29 cellular contexts compared by ENCODE assay signal in genomic region chr16:81618187-81618586, GRCh38.
DNase-seq lines count a peak whose midpoint lies in the region; ATAC-seq and TF ChIP-seq lines count a peak whose summit lies in the region.
"Had no signal": no experiment of that assay in that cellular context is flagged by ENCODE, and none has a peak within 500 bp of the region (broad histone marks: within the 10 kb centered on the region; RNA-seq: fewer than 3 reads in every experiment).

No MANE protein-coding gene starts in this region.

- H3K4me3 Mint-ChIP-seq in CD8-positive, alpha-beta memory T cell = peak overlapping the region in 1 of 7 donors; percentile 68
- H3K4me3 Mint-ChIP-seq in brain (peak overlapping the region in 1 of 5 experiments; percentile 23), T-cell (no peak overlapping the region)
- H3K4me3 Mint-ChIP-seq: activated CD8-positive, alpha-beta T cell treated with anti-CD3 and anti-CD28 coated beads for 36 hours; activated T-helper 1 cell treated with anti-CD3 and anti-CD28 coated beads, Interleukin-12 subunit alpha, Interleukin-12 subunit beta, Interleukin-2, Interleukin-4 antibody, amounts not matched to agents 30 ng/mL and 10 ng/mL and 1 ng/mL, durations not matched to agents 14 hours and 24 hours and 36 hours; H9; T-helper 1 cell treated with Interleukin-12 subunit alpha and Interleukin-12 subunit beta and Interleukin-4 antibody, amounts not matched to agents 30 μg/mL and 1 μg/mL, for 36 hours had no signal

- CTCF ChIA-PET in CD8-positive, alpha-beta memory T cell (lab: Charles Lee) = interaction anchor here (1.5 to 1.7 kb wide), 2 partner anchors 119 to 215 kb away, joined by 4 to 5 read pairs; no protein-coding TSS in a partner anchor
- CTCF ChIA-PET in T-cell (lab: Charles Lee) = no interaction called here

- H3K36me3 ChIP-seq in CD8-positive, alpha-beta memory T cell (ENCODE audit: insufficient read depth, low read length) = peaks cover 7% of the 10 kb centered on the region
- H3K36me3 ChIP-seq in stomach (peaks cover 5 to 42% (median 29%) of the 10 kb centered on the region in 4 donors), WERI-Rb-1 (no peaks in the 10 kb centered on the region)
- H3K36me3 ChIP-seq: ovary had no signal

- DNase-seq in CD8-positive, alpha-beta memory T cell = no peak
- DNase-seq in left lobe of liver (ENCODE audit: low spot score) (no peak), stomach (no peak), T-cell (no peak), WERI-Rb-1 (no peak), midbrain (lab: John Stamatoyannopoulos, UW) (no peak)
- DNase-seq: activated CD8-positive, alpha-beta memory T cell treated with anti-CD3 and anti-CD28 coated beads, Interleukin-2, amount 50 U/mL, for 48 hours; activated CD8-positive, alpha-beta T cell treated with anti-CD3 and anti-CD28 coated beads for 36 hours; activated naive CD4-positive, alpha-beta T cell treated with Interleukin-2 at 50 U/mL for 16 hours; adrenal gland; brain microvascular endothelial cell; Calu3; DMS79; H9; KG1; naive thymus-derived CD4-positive, alpha-beta T cell; NCI-H187 treated with DMSO at 0.1 percent for 48 hours; NCI-H524; PC-9; SK-N-SH; small intestine; stimulated activated naive CD8-positive, alpha-beta T cell treated with anti-CD3 and anti-CD28 coated beads, Interleukin-15, Interleukin-2, amounts not matched to agents 100 U/mL and 50 U/mL, for 24 hours had no signal

- TF ChIP-seq CTCF in brain (conservative IDR thresholded peaks at IDR 0.05) = no peak
- no peak for TF ChIP-seq CTCF in stomach (IDR thresholded peaks at IDR 0.05)
- no peak for TF ChIP-seq CTCF in WERI-Rb-1 (IDR thresholded peaks at IDR 0.05; ENCODE audit: low read depth, low read length)

- no peaks in the 10 kb centered on the region for H3K9me3 ChIP-seq in CD8-positive, alpha-beta memory T cell (ENCODE audit: low read length)
- H3K9me3 ChIP-seq in stomach = no peaks in the 10 kb centered on the region
- H3K9me3 ChIP-seq in WERI-Rb-1 (ENCODE audit: severe bottlenecking) = no peaks in the 10 kb centered on the region
- H3K9me3 ChIP-seq: adrenal gland, ovary, SK-N-SH had no signal

- no peaks in the 10 kb centered on the region for H3K27me3 Mint-ChIP-seq in CD8-positive, alpha-beta memory T cell
- H3K27me3 Mint-ChIP-seq in brain (no peaks in the 10 kb centered on the region), T-cell (no peaks in the 10 kb centered on the region)
- H3K27me3 Mint-ChIP-seq: activated CD8-positive, alpha-beta T cell treated with anti-CD3 and anti-CD28 coated beads for 36 hours; naive thymus-derived CD4-positive, alpha-beta T cell had no signal

- peaks cover 0 to 38% (median 1%) of the 10 kb centered on the region in 3 donors for H3K36me3 Mint-ChIP-seq in CD8-positive, alpha-beta memory T cell
- peaks cover 53% of the 10 kb centered on the region for H3K36me3 Mint-ChIP-seq in brain
- H3K36me3 Mint-ChIP-seq in T-cell = peaks cover 18% of the 10 kb centered on the region

- no peaks in the 10 kb centered on the region for H3K9me3 Mint-ChIP-seq in CD8-positive, alpha-beta memory T cell
- H3K9me3 Mint-ChIP-seq in brain (peaks cover 0 to 12% (median 5%) of the 10 kb centered on the region in 5 experiments), T-cell (no peaks in the 10 kb centered on the region)
- H3K9me3 Mint-ChIP-seq: activated CD8-positive, alpha-beta T cell treated with anti-CD3 and anti-CD28 coated beads for 36 hours; activated T-helper 1 cell treated with anti-CD3 and anti-CD28 coated beads, Interleukin-12 subunit alpha, Interleukin-12 subunit beta, Interleukin-2, Interleukin-4 antibody, amounts not matched to agents 30 ng/mL and 10 ng/mL and 1 ng/mL, durations not matched to agents 14 hours and 24 hours and 36 hours; H9; naive thymus-derived CD4-positive, alpha-beta T cell; T-helper 1 cell treated with Interleukin-12 subunit alpha and Interleukin-12 subunit beta and Interleukin-4 antibody, amounts not matched to agents 30 μg/mL and 1 μg/mL, for 36 hours had no signal

- WGBS in stomach, 5 donors = 57 to 78% (median 73%) methylated on average over 6 of the region's 6 CpGs

- no peak overlapping the region for H3K4me3 ChIP-seq in CD8-positive, alpha-beta memory T cell (ENCODE audit: low read length)
- no peak overlapping the region for H3K4me3 ChIP-seq in stomach
- H3K4me3 ChIP-seq in WERI-Rb-1 (ENCODE audit: low read depth, low read length) = no peak overlapping the region
- H3K4me3 ChIP-seq: adrenal gland, ovary, PC-9 had no signal

- peak overlapping the region in 5 of 8 donors; percentile 7 to 87 (median 68) for H3K27ac Mint-ChIP-seq in CD8-positive, alpha-beta memory T cell
- H3K27ac Mint-ChIP-seq in brain = peak overlapping the region; percentile 66 to 95 (median 89)
- H3K27ac Mint-ChIP-seq in T-cell = peak overlapping the region in 1 of 2 donors; percentile 62
- H3K27ac Mint-ChIP-seq: activated CD8-positive, alpha-beta T cell treated with anti-CD3 and anti-CD28 coated beads for 36 hours had no signal

- peaks cover 13 to 18% (median 17%) of the 10 kb centered on the region in 3 donors for H3K4me1 Mint-ChIP-seq in CD8-positive, alpha-beta memory T cell
- H3K4me1 Mint-ChIP-seq in brain (peaks cover 31% of the 10 kb centered on the region), T-cell (peaks cover 3 to 9% (median 3%) of the 10 kb centered on the region in 3 donors)

- intact Hi-C loops in stomach (cut with DNase I; ENCODE audit: low total_unique reads) = loop anchor here (10.0 kb wide), 1 partner anchor 107 kb away; no protein-coding TSS in a partner anchor

- H3K27me3 ChIP-seq in CD8-positive, alpha-beta memory T cell (ENCODE audit: insufficient read depth, low read length, poor library complexity, severe bottlenecking) = no peaks in the 10 kb centered on the region
- no peaks in the 10 kb centered on the region for H3K27me3 ChIP-seq in stomach
- no peaks in the 10 kb centered on the region for H3K27me3 ChIP-seq in WERI-Rb-1 (ENCODE audit: insufficient read depth, low read depth, severe bottlenecking)
- H3K27me3 ChIP-seq: adrenal gland, brain microvascular endothelial cell, ovary had no signal

- ATAC-seq in left lobe of liver (peak; percentile 4), T-cell (replicated peaks in 1 of 4) (no peak)
- ATAC-seq: activated CD4-positive, CD25-positive, alpha-beta regulatory T cell treated with anti-CD3 and anti-CD28 coated beads, Interleukin-2, amount 50 U/mL, for 24 hours; activated CD8-positive, alpha-beta T cell treated with anti-CD3 and anti-CD28 coated beads for 36 hours; naive thymus-derived CD4-positive, alpha-beta T cell; Right ventricle myocardium inferior; stimulated activated naive CD8-positive, alpha-beta T cell treated with anti-CD3 and anti-CD28 coated beads, Interleukin-15, Interleukin-2, amounts not matched to agents 100 U/mL and 50 U/mL, for 24 hours had no signal

- H3K27ac ChIP-seq in CD8-positive, alpha-beta memory T cell (ENCODE audit: low read depth, low read length) = no peak overlapping the region
- H3K27ac ChIP-seq in stomach (peak overlapping the region; percentile 4 to 70 (median 30)), WERI-Rb-1 (no peak overlapping the region)
- H3K27ac ChIP-seq: adrenal gland, brain microvascular endothelial cell, epithelial cell of prostate, ovary, PC-9 had no signal

- POLR2A ChIA-PET in CD8-positive, alpha-beta memory T cell (lab: Charles Lee) = no interaction called here
- POLR2A ChIA-PET in T-cell (lab: Charles Lee) = no interaction called here

- no peak for TF ChIP-seq POLR2A in stomach (IDR thresholded peaks at IDR 0.05)

- peaks cover 28% of the 10 kb centered on the region for H3K4me1 ChIP-seq in CD8-positive, alpha-beta memory T cell (ENCODE audit: insufficient read depth, low read length)
- peaks cover 21 to 60% (median 40%) of the 10 kb centered on the region in 4 donors for H3K4me1 ChIP-seq in stomach

- TF ChIP-seq EP300 in stomach (IDR thresholded peaks at IDR 0.05) = no peak

Comparison
In these comparisons a context has a peak if more than half of its experiments do, and no peak if none do; other contexts are left out.
1. H3K27ac ChIP-seq: peak in stomach (5 of 5); none in CD8-positive, alpha-beta memory T cell (single experiment) and WERI-Rb-1 (single experiment).